26 cellular contexts compared by ENCODE assay signal in the genomic region with DNA sequence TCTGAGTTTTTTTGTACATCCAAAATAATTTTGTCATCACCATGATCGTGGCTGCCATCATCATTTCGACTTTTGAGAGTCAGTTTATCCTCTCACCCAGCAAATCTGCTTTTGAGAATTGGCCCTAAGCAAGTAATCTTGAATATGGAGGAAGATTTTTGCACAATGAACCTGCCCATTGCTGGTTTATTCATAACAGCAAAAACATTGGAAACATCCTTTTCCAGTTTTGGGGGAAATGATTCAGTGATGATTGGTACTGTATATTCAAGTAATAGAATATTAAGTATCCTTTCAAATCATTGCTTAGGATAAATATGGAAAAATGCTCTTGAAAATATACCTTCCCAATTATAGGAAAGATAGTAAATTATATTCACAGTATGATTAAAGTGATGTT.
"Had no signal": no experiment of that assay in that cellular context is flagged by ENCODE, and none has a peak within 500 bp of the region (broad histone marks: within the 10 kb centered on the region; RNA-seq: fewer than 3 reads in every experiment).

No MANE protein-coding gene starts in this region.

- H3K4me1 ChIP-seq: uterus had no signal

- H3K27me3 ChIP-seq: cardiac muscle cell, left lung, testis, uterus had no signal

- H3K27me3 Mint-ChIP-seq: activated naive CD8-positive, alpha-beta T cell treated with anti-CD3 and anti-CD28 coated beads for 36 hours; activated T-cell treated with anti-CD3 and anti-CD28 coated beads, Interleukin-2, amount 50 U/mL, for 24 hours; activated T-helper 17 cell treated with anti-CD3 and anti-CD28 coated beads, Interleukin-2, amount 50 U/mL, for 72 hours; naive thymus-derived CD4-positive, alpha-beta T cell had no signal

- H3K4me3 ChIP-seq: cardiac muscle cell, left lung, lung, testis, uterus had no signal

- ATAC-seq: activated CD4-positive, CD25-positive, alpha-beta regulatory T cell treated with anti-CD3 and anti-CD28 coated beads, Interleukin-2, amount 50 U/mL, for 24 hours; activated T-helper 17 cell treated with anti-CD3 and anti-CD28 coated beads, Interleukin-2, amount 50 U/mL, for 72 hours; left lung; naive thymus-derived CD4-positive, alpha-beta T cell; sciatic nerve; stimulated activated naive B cell treated with anti-CD40 and anti-IgM and Interleukin-4, amounts not matched to agents 10 μg/mL and 1 μg/mL and 100 μg/mL, for 72 hours had no signal

- H3K4me3 Mint-ChIP-seq: activated naive CD8-positive, alpha-beta T cell treated with anti-CD3 and anti-CD28 coated beads for 36 hours; activated T-cell treated with anti-CD3 and anti-CD28 coated beads, Interleukin-2, amount 50 U/mL, for 24 hours; activated T-helper 17 cell treated with anti-CD3 and anti-CD28 coated beads, Interleukin-2, amount 50 U/mL, for 72 hours; neural crest cell; stimulated activated naive B cell treated with anti-CD40 and anti-IgM and Interleukin-4, amounts not matched to agents 10 μg/mL and 1 μg/mL and 100 μg/mL, for 72 hours had no signal

- H3K27ac ChIP-seq: cardiac muscle cell, left lung, testis, uterus had no signal

- H3K9me3 ChIP-seq: left lung, testis, uterus had no signal

- H3K9me3 Mint-ChIP-seq: activated T-cell treated with anti-CD3 and anti-CD28 coated beads, Interleukin-2, amount 50 U/mL, for 24 hours; activated T-helper 17 cell treated with anti-CD3 and anti-CD28 coated beads, Interleukin-2, amount 50 U/mL, for 72 hours; naive thymus-derived CD4-positive, alpha-beta T cell; neural crest cell; stimulated activated naive B cell treated with anti-CD40 and anti-IgM and Interleukin-4, amounts not matched to agents 10 μg/mL and 1 μg/mL and 100 μg/mL, for 72 hours had no signal

- H3K27ac Mint-ChIP-seq: activated naive CD8-positive, alpha-beta T cell treated with anti-CD3 and anti-CD28 coated beads for 36 hours; activated T-cell treated with anti-CD3 and anti-CD28 coated beads, Interleukin-2, amount 50 U/mL, for 24 hours; activated T-helper 17 cell treated with anti-CD3 and anti-CD28 coated beads, Interleukin-2, amount 50 U/mL, for 72 hours; stimulated activated naive B cell treated with anti-CD40 and anti-IgM and Interleukin-4, amounts not matched to agents 10 μg/mL and 1 μg/mL and 100 μg/mL, for 72 hours had no signal

- H3K4me1 Mint-ChIP-seq: neural crest cell had no signal

- H3K36me3 Mint-ChIP-seq: stimulated activated naive B cell treated with anti-CD40 and anti-IgM and Interleukin-4, amounts not matched to agents 10 μg/mL and 1 μg/mL and 100 μg/mL, for 72 hours had no signal

- FAIRE-seq: endometrium had no signal

- DNase-seq: activated CD4-positive, alpha-beta T cell treated with anti-CD3 and anti-CD28 coated beads, Interleukin-2, amount 50 U/mL, for 1 hour; activated CD8-positive, alpha-beta memory T cell treated with anti-CD3 and anti-CD28 coated beads for 24 hours; activated CD8-positive, alpha-beta memory T cell treated with anti-CD3 and anti-CD28 coated beads, Interleukin-2, amount 50 U/mL, for 4 hours; activated naive CD4-positive, alpha-beta T cell; activated naive CD8-positive, alpha-beta T cell treated with anti-CD3 and anti-CD28 coated beads for 36 hours; activated T-cell treated with anti-CD3 and anti-CD28 coated beads, Interleukin-2, amount 50 U/mL, for 24 hours; amniotic stem cell; erythroblast; foreskin melanocyte; hippocampal formation; kidney glomerular epithelial cell; left lung; naive thymus-derived CD4-positive, alpha-beta T cell; occipital lobe; stimulated activated CD4-positive, alpha-beta T cell treated with anti-CD3 and anti-CD28 coated beads, Interleukin-2, amount 100 ng/mL, for 48 hours; stimulated activated CD8-positive, alpha-beta memory T cell treated with anti-CD3 and anti-CD28 coated beads, Interleukin-4, amount 100 ng/mL, for 48 hours; stimulated activated naive B cell treated with anti-CD40 and anti-IgM and Interleukin-4, amounts not matched to agents 10 μg/mL and 1 μg/mL and 100 μg/mL, for 72 hours; testis; uterus had no signal

- H3K36me3 ChIP-seq: cardiac muscle cell, left lung, uterus had no signal
